32 cellular contexts compared by ENCODE assay signal in the genomic region with DNA sequence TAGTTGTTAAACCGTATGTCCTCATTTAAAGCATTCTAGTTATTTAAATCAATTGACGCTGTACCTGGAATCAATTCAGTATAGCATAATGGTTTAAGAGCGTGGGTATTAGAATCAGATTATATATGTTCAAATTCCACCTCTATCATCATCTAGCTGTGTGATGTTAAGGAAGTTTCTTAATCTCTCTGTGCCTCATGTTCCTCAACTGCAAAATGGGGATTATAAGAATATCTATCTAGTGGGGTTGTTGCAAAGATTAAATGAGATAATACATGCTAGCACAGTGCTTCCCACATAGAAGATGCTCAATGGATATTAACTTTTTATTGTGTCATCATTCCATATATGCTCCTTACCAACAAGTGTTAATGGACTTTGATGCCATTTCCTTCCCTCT.
"Had no signal": no experiment of that assay in that cellular context is flagged by ENCODE, and none has a peak within 500 bp of the region (broad histone marks: within the 10 kb centered on the region; RNA-seq: fewer than 3 reads in every experiment).

No MANE protein-coding gene starts in this region.

- H3K36me3 ChIP-seq: adrenal gland, brain microvascular endothelial cell, breast epithelium, WERI-Rb-1 had no signal

- H3K27ac ChIP-seq: adrenal gland, body of pancreas, brain microvascular endothelial cell, breast epithelium, WERI-Rb-1 had no signal

- H3K27me3 ChIP-seq: adrenal gland, body of pancreas, brain microvascular endothelial cell, breast epithelium had no signal

- FAIRE-seq: astrocyte had no signal

- H3K4me1 ChIP-seq: adrenal gland, body of pancreas, breast epithelium had no signal

- H3K4me3 ChIP-seq: adrenal gland, body of pancreas, breast epithelium had no signal

- H3K9me3 ChIP-seq: adrenal gland, body of pancreas, breast epithelium had no signal

- DNase-seq: activated CD4-positive, alpha-beta memory T cell treated with anti-CD3 and anti-CD28 coated beads, Interleukin-2, amount 10 ng/mL, durations not matched to agents 7 days and 5 days; activated CD4-positive, alpha-beta T cell treated with anti-CD3 and anti-CD28 coated beads for 1 hour; activated CD4-positive, alpha-beta T cell treated with anti-CD3 and anti-CD28 coated beads for 36 hours; activated CD4-positive, alpha-beta T cell treated with anti-CD3 and anti-CD28 coated beads for 48 hours; activated CD4-positive, alpha-beta T cell treated with anti-CD3 and anti-CD28 coated beads, Interleukin-2, amount 10 ng/mL, durations not matched to agents 7 days and 5 days; activated CD4-positive, alpha-beta T cell treated with anti-CD3 and anti-CD28 coated beads, Interleukin-2, amount 50 U/mL, for 48 hours; activated CD4-positive, CD25-positive, alpha-beta regulatory T cell; activated CD8-positive, alpha-beta memory T cell treated with anti-CD3 and anti-CD28 coated beads for 24 hours; activated CD8-positive, alpha-beta memory T cell treated with anti-CD3 and anti-CD28 coated beads, Interleukin-2, amount 10 ng/mL, durations not matched to agents 7 days and 5 days; activated CD8-positive, alpha-beta memory T cell treated with anti-CD3 and anti-CD28 coated beads, Interleukin-2, amount 50 U/mL, for 48 hours; activated CD8-positive, alpha-beta T cell treated with anti-CD3 and anti-CD28 coated beads, Interleukin-2, amount 10 ng/mL, durations not matched to agents 7 days and 5 days; activated effector memory CD4-positive, alpha-beta T cell treated with anti-CD3 and anti-CD28 coated beads, Interleukin-2, amount 50 U/mL, for 16 hours; activated gamma-delta T cell treated with Interleukin-2 at 50 U/mL for 16 hours; activated naive CD4-positive, alpha-beta T cell; activated naive CD4-positive, alpha-beta T cell treated with anti-CD3 and anti-CD28 coated beads for 36 hours; activated naive CD4-positive, alpha-beta T cell treated with anti-CD3 and anti-CD28 coated beads, Interleukin-2, amount 50 U/mL, for 16 hours; activated naive CD8-positive, alpha-beta T cell treated with anti-CD3 and anti-CD28 coated beads for 36 hours; activated T-cell treated with anti-CD3 and anti-CD28 coated beads, Interleukin-2, amount 50 U/mL, for 1 hour; activated T-cell treated with anti-CD3 and anti-CD28 coated beads, Interleukin-2, amount 50 U/mL, for 4 hours; activated T-cell treated with anti-CD3 and anti-CD28 coated beads, Interleukin-2, amount 50 U/mL, for 72 hours; adrenal gland; amniotic stem cell; aorta; body of pancreas; brain microvascular endothelial cell; central memory CD4-positive, alpha-beta T cell; T-helper 1 cell; T-helper 2 cell; T-helper 9 cell; WERI-Rb-1 had no signal
